In the genomic region with DNA sequence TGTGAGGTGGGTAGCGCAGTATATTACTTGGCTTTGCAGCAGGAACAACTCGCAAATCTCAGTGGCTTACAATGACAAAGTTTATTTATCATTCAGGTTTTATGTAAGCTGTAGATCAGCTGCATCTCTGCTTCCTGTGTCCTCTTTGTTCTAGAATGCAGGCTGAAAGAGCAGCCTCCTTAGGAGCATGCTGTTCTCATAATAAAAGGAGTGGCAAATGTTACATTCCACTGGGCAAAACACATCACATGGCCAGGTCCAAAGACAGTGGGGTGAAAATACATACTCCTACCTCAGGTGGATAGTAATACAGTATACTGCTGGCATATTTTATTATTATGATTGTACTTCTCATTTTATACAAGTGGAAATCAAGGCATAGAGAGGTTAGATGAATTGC, we compare ENCODE assay signal across 1 cellular context.
TF ChIP-seq lines count a peak whose summit lies in the region.

No MANE protein-coding gene starts in this region.

TF ChIP-seq in IMR-90, 13 proteins besides CTCF, POLR2A, EP300 and RAD21 (continued from another document):
- TF ChIP-seq CEBPB (IDR thresholded peaks at IDR 0.05; ENCODE audit: low read depth, low read length) (no peak), MAFK (IDR thresholded peaks at IDR 0.05; ENCODE audit: low read depth, low read length) (no peak), BHLHE40 (IDR thresholded peaks at IDR 0.05; ENCODE audit: low read depth, low read length) (no peak), MXI1 (IDR thresholded peaks at IDR 0.05; ENCODE audit: borderline replicate concordance, low read depth, low read length) (no peak)
